1 cellular context compared by ENCODE assay signal in the genomic region with DNA sequence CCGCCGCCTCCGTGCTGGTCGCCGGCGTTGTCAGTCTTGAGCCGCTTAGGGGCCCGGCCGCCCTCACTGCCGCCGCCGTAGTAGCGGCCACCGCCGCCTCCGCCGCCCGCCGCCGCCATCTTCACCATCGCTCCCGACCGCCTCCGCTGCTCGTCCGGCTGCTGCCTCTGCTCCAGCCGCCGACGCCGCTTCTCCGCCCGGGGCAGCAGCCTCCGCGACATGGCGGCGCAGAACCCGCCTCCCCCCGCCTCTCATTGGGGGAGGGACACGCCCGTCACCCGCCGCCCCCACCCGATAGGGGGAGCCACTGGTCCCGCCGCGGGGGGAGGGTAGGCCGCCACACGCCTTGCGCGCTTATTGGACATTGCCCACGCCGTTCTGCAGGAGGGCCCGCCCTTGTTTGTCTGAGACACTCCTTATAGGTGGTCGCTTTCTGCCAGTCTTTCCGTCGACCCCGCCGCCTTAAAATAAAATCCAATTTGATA.
A peak's percentile ranks its signal among the peaks of the same experiment; 100 is the strongest.
TF ChIP-seq lines count a peak whose summit lies in the region.

A gene (minus strand): TSS at position 241 of the 485 bp plus-strand sequence. CDS start 20 bp downstream, at position 221.

TF ChIP-seq in K562, 482 proteins besides CTCF, POLR2A, EP300 and RAD21 (continued from another document and continues in another):
- peak; percentile 63 to 92 (median 90) for TF ChIP-seq YY1 (IDR thresholded peaks at IDR 0.05; ENCODE audit: borderline replicate concordance in 1 of 3, control insufficient read depth in 1 of 3, extremely low read depth in 1 of 3, insufficient read depth in 3 of 3, insufficient read length in 1 of 3, insufficient replicate concordance in 2 of 3, low read depth in 1 of 3, low read length in 2 of 3)
- TF ChIP-seq ZFP30 (CRISPR knock-in tag; IDR thresholded peaks at IDR 0.05; ENCODE audit: borderline replicate concordance) = no peak
- no peak for TF ChIP-seq PYGO2 (tag; IDR thresholded peaks at IDR 0.05)
- no peak for TF ChIP-seq WHSC1 (IDR thresholded peaks at IDR 0.05; ENCODE audit: low read length)
- no peak for TF ChIP-seq NUFIP1 (IDR thresholded peaks at IDR 0.05; ENCODE audit: partially characterized antibody)
- TF ChIP-seq, protein P1, sequence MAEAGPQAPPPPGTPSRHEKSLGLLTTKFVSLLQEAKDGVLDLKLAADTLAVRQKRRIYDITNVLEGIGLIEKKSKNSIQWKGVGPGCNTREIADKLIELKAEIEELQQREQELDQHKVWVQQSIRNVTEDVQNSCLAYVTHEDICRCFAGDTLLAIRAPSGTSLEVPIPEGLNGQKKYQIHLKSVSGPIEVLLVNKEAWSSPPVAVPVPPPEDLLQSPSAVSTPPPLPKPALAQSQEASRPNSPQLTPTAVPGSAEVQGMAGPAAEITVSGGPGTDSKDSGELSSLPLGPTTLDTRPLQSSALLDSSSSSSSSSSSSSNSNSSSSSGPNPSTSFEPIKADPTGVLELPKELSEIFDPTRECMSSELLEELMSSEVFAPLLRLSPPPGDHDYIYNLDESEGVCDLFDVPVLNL (CRISPR knock-in tag; IDR thresholded peaks at IDR 0.05; ENCODE audit: low read depth) = peak; percentile 34; the same call in 1 of the 2 replicates
- 0 out of 2 replicates have a peak, but pooled peaks have one; percentile 11 for TF ChIP-seq NR4A1 (CRISPR knock-in tag; IDR thresholded peaks at IDR 0.05)
- 0 out of 2 replicates have a peak, but pooled peaks have one; percentile 33 for TF ChIP-seq NR4A1 (tag; IDR thresholded peaks at IDR 0.05)
- peak; percentile 45 for TF ChIP-seq MYC (IDR thresholded peaks at IDR 0.05; ENCODE audit: low read depth, low read length)
- no peak for TF ChIP-seq MYC (CRISPR knock-in tag; IDR thresholded peaks at IDR 0.05; ENCODE audit: borderline replicate concordance, low read depth)
- peak; percentile 87 for TF ChIP-seq POLR2AphosphoS5 (IDR thresholded peaks at IDR 0.05; ENCODE audit: control insufficient read depth, insufficient read depth, low read depth, low read length)
- TF ChIP-seq BHLHE40 (IDR thresholded peaks at IDR 0.05; ENCODE audit: low read length) = peak; percentile 23; the same call in 1 of the 2 replicates
- TF ChIP-seq BRD4 (IDR thresholded peaks at IDR 0.05) = peak; percentile 99
- peak; percentile 3 for TF ChIP-seq PRPF4 (IDR thresholded peaks at IDR 0.05; ENCODE audit: insufficient read depth, low read depth, low read length, poor library complexity, severe bottlenecking)
- TF ChIP-seq KDM4B (IDR thresholded peaks at IDR 0.05; ENCODE audit: borderline replicate concordance in 2 of 2, low read depth in 1 of 2) = peak in 1 of 2 experiments; percentile 90; a peak in 2 of 4 replicates
- TF ChIP-seq ZFP36 (IDR thresholded peaks at IDR 0.05; ENCODE audit: low read depth, low read length, partially characterized antibody) = peak; percentile 65
- TF ChIP-seq ETV6 (IDR thresholded peaks at IDR 0.05; ENCODE audit: borderline replicate concordance in 1 of 2, low read depth in 2 of 2, low read length in 1 of 2) = no peak
- TF ChIP-seq ETV6 (CRISPR knock-in tag; IDR thresholded peaks at IDR 0.05; ENCODE audit: borderline replicate concordance) = 0 out of 2 replicates have a peak, but pooled peaks have one; percentile 50
- peak; percentile 92 for TF ChIP-seq NFYB (IDR thresholded peaks at IDR 0.05; ENCODE audit: extremely low read depth, insufficient read length)
- TF ChIP-seq, protein P2, sequence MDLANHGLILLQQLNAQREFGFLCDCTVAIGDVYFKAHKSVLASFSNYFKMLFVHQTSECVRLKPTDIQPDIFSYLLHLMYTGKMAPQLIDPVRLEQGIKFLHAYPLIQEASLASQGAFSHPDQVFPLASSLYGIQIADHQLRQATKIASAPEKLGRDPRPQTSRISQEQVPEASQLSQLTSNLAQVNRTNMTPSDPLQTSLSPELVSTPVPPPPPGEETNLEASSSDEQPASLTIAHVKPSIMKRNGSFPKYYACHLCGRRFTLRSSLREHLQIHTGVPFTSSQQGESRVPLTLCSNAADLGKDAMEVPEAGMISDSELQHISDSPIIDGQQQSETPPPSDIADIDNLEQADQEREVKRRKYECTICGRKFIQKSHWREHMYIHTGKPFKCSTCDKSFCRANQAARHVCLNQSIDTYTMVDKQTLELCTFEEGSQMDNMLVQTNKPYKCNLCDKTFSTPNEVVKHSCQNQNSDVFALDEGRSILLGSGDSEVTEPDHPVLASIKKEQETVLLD (IDR thresholded peaks at IDR 0.05) = no peak
- peak; percentile 94; the same call in 1 of the 2 replicates for TF ChIP-seq MTA3 (IDR thresholded peaks at IDR 0.05; ENCODE audit: borderline replicate concordance)
- TF ChIP-seq POLR2G (IDR thresholded peaks at IDR 0.05; ENCODE audit: low read depth, low read length) = peak; percentile 96
- peak; percentile 75 for TF ChIP-seq TAF1 (IDR thresholded peaks at IDR 0.05; ENCODE audit: control insufficient read depth, extremely low read depth, insufficient read depth, low read length, severe bottlenecking)
- no peak for TF ChIP-seq ZNF584 (CRISPR knock-in tag; IDR thresholded peaks at IDR 0.05; ENCODE audit: low read depth)
- TF ChIP-seq ETV5 (CRISPR knock-in tag; IDR thresholded peaks at IDR 0.05; ENCODE audit: low read depth) = no peak
- no peak for TF ChIP-seq CBX8 (IDR thresholded peaks at IDR 0.05; ENCODE audit: borderline replicate concordance, extremely low read depth, low read depth, low read length, poor library complexity, severe bottlenecking)
- TF ChIP-seq CBX1 (IDR thresholded peaks at IDR 0.05; ENCODE audit: low read depth) = peak; percentile 33; the same call in 1 of the 2 replicates
- TF ChIP-seq, protein P3, sequence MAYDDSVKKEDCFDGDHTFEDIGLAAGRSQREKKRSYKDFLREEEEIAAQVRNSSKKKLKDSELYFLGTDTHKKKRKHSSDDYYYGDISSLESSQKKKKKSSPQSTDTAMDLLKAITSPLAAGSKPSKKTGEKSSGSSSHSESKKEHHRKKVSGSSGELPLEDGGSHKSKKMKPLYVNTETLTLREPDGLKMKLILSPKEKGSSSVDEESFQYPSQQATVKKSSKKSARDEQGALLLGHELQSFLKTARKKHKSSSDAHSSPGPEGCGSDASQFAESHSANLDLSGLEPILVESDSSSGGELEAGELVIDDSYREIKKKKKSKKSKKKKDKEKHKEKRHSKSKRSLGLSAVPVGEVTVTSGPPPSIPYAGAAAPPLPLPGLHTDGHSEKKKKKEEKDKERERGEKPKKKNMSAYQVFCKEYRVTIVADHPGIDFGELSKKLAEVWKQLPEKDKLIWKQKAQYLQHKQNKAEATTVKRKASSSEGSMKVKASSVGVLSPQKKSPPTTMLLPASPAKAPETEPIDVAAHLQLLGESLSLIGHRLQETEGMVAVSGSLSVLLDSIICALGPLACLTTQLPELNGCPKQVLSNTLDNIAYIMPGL (CRISPR knock-in tag; IDR thresholded peaks at IDR 0.05) = no peak; the same call in none of the 2 replicates
- TF ChIP-seq TBP (optimal IDR thresholded peaks at IDR 0.05; ENCODE audit: low read depth, low read length) = peak; percentile 72
- peak; percentile 51 for TF ChIP-seq EP400 (IDR thresholded peaks at IDR 0.05)
- TF ChIP-seq ZNF282 (CRISPR knock-in tag; IDR thresholded peaks at IDR 0.05) = peak; percentile 56; the same call in 1 of the 2 replicates
- no peak for TF ChIP-seq NRF1 (conservative IDR thresholded peaks at IDR 0.05 in 1 of 2, IDR thresholded peaks at IDR 0.05 in 1 of 2)
- 0 out of 2 replicates have a peak, but pooled peaks have one; percentile 28 for TF ChIP-seq GTF2A2 (tag; IDR thresholded peaks at IDR 0.05)
- TF ChIP-seq DIDO1 (tag; IDR thresholded peaks at IDR 0.05; ENCODE audit: low read depth) = 0 out of 2 replicates have a peak, but pooled peaks have one; percentile 46
- TF ChIP-seq, protein P4, sequence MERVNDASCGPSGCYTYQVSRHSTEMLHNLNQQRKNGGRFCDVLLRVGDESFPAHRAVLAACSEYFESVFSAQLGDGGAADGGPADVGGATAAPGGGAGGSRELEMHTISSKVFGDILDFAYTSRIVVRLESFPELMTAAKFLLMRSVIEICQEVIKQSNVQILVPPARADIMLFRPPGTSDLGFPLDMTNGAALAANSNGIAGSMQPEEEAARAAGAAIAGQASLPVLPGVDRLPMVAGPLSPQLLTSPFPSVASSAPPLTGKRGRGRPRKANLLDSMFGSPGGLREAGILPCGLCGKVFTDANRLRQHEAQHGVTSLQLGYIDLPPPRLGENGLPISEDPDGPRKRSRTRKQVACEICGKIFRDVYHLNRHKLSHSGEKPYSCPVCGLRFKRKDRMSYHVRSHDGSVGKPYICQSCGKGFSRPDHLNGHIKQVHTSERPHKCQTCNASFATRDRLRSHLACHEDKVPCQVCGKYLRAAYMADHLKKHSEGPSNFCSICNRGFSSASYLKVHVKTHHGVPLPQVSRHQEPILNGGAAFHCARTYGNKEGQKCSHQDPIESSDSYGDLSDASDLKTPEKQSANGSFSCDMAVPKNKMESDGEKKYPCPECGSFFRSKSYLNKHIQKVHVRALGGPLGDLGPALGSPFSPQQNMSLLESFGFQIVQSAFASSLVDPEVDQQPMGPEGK (CRISPR knock-in tag; IDR thresholded peaks at IDR 0.05; ENCODE audit: borderline replicate concordance) = no peak
- TF ChIP-seq GATAD2B (IDR thresholded peaks at IDR 0.05; ENCODE audit: borderline replicate concordance) = 0 out of 2 replicates have a peak, but pooled peaks have one; percentile 77
- TF ChIP-seq NCOR1 (IDR thresholded peaks at IDR 0.05) = peak; percentile 23; the same call in 1 of the 2 replicates
- no peak for TF ChIP-seq ZC3H8 (IDR thresholded peaks at IDR 0.05)
- no peak for TF ChIP-seq KAT2B (IDR thresholded peaks at IDR 0.05; ENCODE audit: low read depth, low read length)
- TF ChIP-seq PHB2 (IDR thresholded peaks at IDR 0.05; ENCODE audit: low read depth) = no peak
- TF ChIP-seq FOXA3 (CRISPR knock-in tag; conservative IDR thresholded peaks at IDR 0.05 in 1 of 2, IDR thresholded peaks at IDR 0.05 in 1 of 2) = no peak
- no peak; the same call in 1 of the 2 replicates for TF ChIP-seq KLF6 (CRISPR knock-in tag; IDR thresholded peaks at IDR 0.05; ENCODE audit: borderline replicate concordance)
- peak; percentile 75; the same call in 1 of the 2 replicates for TF ChIP-seq PHF8 (IDR thresholded peaks at IDR 0.05; ENCODE audit: borderline replicate concordance, low read length)
- TF ChIP-seq KDM5B (IDR thresholded peaks at IDR 0.05; ENCODE audit: insufficient replicate concordance, low read depth, low read length) = peak; percentile 59
- TF ChIP-seq NR2C1 (IDR thresholded peaks at IDR 0.05) = peak; percentile 75
- TF ChIP-seq NR2C1 (tag; IDR thresholded peaks at IDR 0.05) = peak; percentile 77
- peak; percentile 70 for TF ChIP-seq CREM (IDR thresholded peaks at IDR 0.05; ENCODE audit: low read depth)
- TF ChIP-seq RBFOX2 (IDR thresholded peaks at IDR 0.05; ENCODE audit: low read depth, low read length) = peak; percentile 94
- TF ChIP-seq EGR1 (conservative IDR thresholded peaks at IDR 0.05) = peak; percentile 83
- no peak for TF ChIP-seq CBFB (CRISPR knock-in tag; IDR thresholded peaks at IDR 0.05)
- peak; percentile 81 for TF ChIP-seq SMAD4 (CRISPR knock-in tag; conservative IDR thresholded peaks at IDR 0.05)
- TF ChIP-seq NR2C2 (CRISPR knock-in tag; IDR thresholded peaks at IDR 0.05) = peak; percentile 74; the same call in 1 of the 2 replicates
- peak; percentile 93 for TF ChIP-seq NR2C2 (tag; IDR thresholded peaks at IDR 0.05)
- TF ChIP-seq, protein P5, sequence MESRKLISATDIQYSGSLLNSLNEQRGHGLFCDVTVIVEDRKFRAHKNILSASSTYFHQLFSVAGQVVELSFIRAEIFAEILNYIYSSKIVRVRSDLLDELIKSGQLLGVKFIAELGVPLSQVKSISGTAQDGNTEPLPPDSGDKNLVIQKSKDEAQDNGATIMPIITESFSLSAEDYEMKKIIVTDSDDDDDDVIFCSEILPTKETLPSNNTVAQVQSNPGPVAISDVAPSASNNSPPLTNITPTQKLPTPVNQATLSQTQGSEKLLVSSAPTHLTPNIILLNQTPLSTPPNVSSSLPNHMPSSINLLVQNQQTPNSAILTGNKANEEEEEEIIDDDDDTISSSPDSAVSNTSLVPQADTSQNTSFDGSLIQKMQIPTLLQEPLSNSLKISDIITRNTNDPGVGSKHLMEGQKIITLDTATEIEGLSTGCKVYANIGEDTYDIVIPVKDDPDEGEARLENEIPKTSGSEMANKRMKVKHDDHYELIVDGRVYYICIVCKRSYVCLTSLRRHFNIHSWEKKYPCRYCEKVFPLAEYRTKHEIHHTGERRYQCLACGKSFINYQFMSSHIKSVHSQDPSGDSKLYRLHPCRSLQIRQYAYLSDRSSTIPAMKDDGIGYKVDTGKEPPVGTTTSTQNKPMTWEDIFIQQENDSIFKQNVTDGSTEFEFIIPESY (CRISPR knock-in tag; IDR thresholded peaks at IDR 0.05) = no peak
- TF ChIP-seq, protein P6, sequence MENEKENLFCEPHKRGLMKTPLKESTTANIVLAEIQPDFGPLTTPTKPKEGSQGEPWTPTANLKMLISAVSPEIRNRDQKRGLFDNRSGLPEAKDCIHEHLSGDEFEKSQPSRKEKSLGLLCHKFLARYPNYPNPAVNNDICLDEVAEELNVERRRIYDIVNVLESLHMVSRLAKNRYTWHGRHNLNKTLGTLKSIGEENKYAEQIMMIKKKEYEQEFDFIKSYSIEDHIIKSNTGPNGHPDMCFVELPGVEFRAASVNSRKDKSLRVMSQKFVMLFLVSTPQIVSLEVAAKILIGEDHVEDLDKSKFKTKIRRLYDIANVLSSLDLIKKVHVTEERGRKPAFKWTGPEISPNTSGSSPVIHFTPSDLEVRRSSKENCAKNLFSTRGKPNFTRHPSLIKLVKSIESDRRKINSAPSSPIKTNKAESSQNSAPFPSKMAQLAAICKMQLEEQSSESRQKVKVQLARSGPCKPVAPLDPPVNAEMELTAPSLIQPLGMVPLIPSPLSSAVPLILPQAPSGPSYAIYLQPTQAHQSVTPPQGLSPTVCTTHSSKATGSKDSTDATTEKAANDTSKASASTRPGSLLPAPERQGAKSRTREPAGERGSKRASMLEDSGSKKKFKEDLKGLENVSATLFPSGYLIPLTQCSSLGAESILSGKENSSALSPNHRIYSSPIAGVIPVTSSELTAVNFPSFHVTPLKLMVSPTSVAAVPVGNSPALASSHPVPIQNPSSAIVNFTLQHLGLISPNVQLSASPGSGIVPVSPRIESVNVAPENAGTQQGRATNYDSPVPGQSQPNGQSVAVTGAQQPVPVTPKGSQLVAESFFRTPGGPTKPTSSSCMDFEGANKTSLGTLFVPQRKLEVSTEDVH (IDR thresholded peaks at IDR 0.05; ENCODE audit: low read depth, partially characterized antibody) = no peak
- TF ChIP-seq NONO (IDR thresholded peaks at IDR 0.05; ENCODE audit: low read depth in 2 of 2, low read length in 1 of 2) = peak in 1 of 2 experiments; percentile 64; a peak in 1 of 4 replicates
- TF ChIP-seq GABPB1 (CRISPR knock-in tag; IDR thresholded peaks at IDR 0.05) = peak; percentile 67; the same call in 1 of the 2 replicates
- TF ChIP-seq SMAD1 (IDR thresholded peaks at IDR 0.05; ENCODE audit: low read depth, low read length, partially characterized antibody) = peak; percentile 25
- TF ChIP-seq SIN3B (IDR thresholded peaks at IDR 0.05; ENCODE audit: low read depth) = peak; percentile 69
- 0 out of 2 replicates have a peak, but pooled peaks have one; percentile 15 for TF ChIP-seq TAF7 (tag; IDR thresholded peaks at IDR 0.05)
- peak; percentile 83 to 85 for TF ChIP-seq MAZ (CRISPR knock-in tag; conservative IDR thresholded peaks at IDR 0.05 in 1 of 2, IDR thresholded peaks at IDR 0.05 in 1 of 2)
